14 cellular contexts compared by ENCODE assay signal in genomic region chr10:22665329-22665728, GRCh38.
"Had no signal": no experiment of that assay in that cellular context is flagged by ENCODE, and none has a peak within 500 bp of the region (broad histone marks: within the 10 kb centered on the region; RNA-seq: fewer than 3 reads in every experiment).

No MANE protein-coding gene starts in this region.

- H3K4me1 ChIP-seq: breast epithelium had no signal

- H3K4me3 ChIP-seq: breast epithelium, esophagus muscularis mucosa, lung, smooth muscle cell had no signal

- H3K36me3 ChIP-seq: breast epithelium, esophagus muscularis mucosa had no signal

- ATAC-seq: left cardiac atrium, right cardiac atrium had no signal

- H3K27ac ChIP-seq: breast epithelium, esophagus muscularis mucosa had no signal

- H3K4me3 Mint-ChIP-seq: type B pancreatic cell had no signal

- H3K27me3 Mint-ChIP-seq: type B pancreatic cell had no signal

- DNase-seq: activated CD4-positive, alpha-beta T cell treated with anti-CD3 and anti-CD28 coated beads for 48 hours; activated naive CD4-positive, alpha-beta T cell treated with anti-CD3 and anti-CD28 coated beads, Interleukin-2, amount 50 U/mL, for 16 hours; anterior cingulate cortex; dorsolateral prefrontal cortex; glutamatergic neuron; left cardiac atrium; midbrain; right cardiac atrium had no signal

- H3K27ac Mint-ChIP-seq: type B pancreatic cell had no signal

- H3K27me3 ChIP-seq: breast epithelium, dorsolateral prefrontal cortex, esophagus muscularis mucosa had no signal

- H3K9me3 Mint-ChIP-seq: activated T-helper 1 cell treated with anti-CD3 and anti-CD28 coated beads, Interleukin-12 subunit alpha, Interleukin-12 subunit beta, Interleukin-2, Interleukin-4 antibody, amounts not matched to agents 30 ng/mL and 10 ng/mL and 1 ng/mL, durations not matched to agents 14 hours and 24 hours and 36 hours; type B pancreatic cell had no signal

- H3K9me3 ChIP-seq: breast epithelium, esophagus muscularis mucosa had no signal

- H3K36me3 Mint-ChIP-seq: type B pancreatic cell had no signal
